In genomic region chr13:32585625-32586021, GRCh38 we compare ENCODE assay signal across 8 cellular contexts. TPM values are rescaled to one million over a fixed set of nuclear protein-coding genes. Genes with fewer than 3 reads are reported as not detected.
A peak's percentile ranks its signal among the peaks of the same experiment; 100 is the strongest.
DNase-seq lines count a peak whose midpoint lies in the region; ATAC-seq lines count a peak whose summit lies in the region.

No MANE protein-coding gene starts in this region.

- intact Hi-C loops in cardiac septum (cut with DNase I) = loop anchor here (2.0 to 5.0 kb wide), 3 partner anchors 431 to 1137 kb away; partner anchors contain the start of gene KL
- intact Hi-C loops in Right ventricle myocardium superior (cut with DNase I) = loop anchor here (2.0 to 5.0 kb wide), 2 partner anchors 53 to 957 kb away; no protein-coding TSS in a partner anchor

- H3K36me3 ChIP-seq in iPS-20b (ENCODE audit: insufficient read depth, low read depth, low read length) = no peaks in the 10 kb centered on the region

- H3K27ac ChIP-seq in iPS-20b (ENCODE audit: low read length) = no peak overlapping the region

- peaks cover 36% of the 10 kb centered on the region for H3K4me1 Mint-ChIP-seq in activated naive CD8-positive, alpha-beta T cell treated with anti-CD3 and anti-CD28 coated beads, Interleukin-2, amount 50 U/mL, for 24 hours
- H3K4me1 Mint-ChIP-seq in stimulated activated memory B cell treated with anti-CD40 and anti-IgM and Interleukin-4, amounts not matched to agents 10 μg/mL and 1 μg/mL and 100 μg/mL, for 72 hours = peaks cover 42% of the 10 kb centered on the region

- peak overlapping the region; percentile 76 for H3K4me3 ChIP-seq in iPS-20b (ENCODE audit: low read length)

- H3K4me1 ChIP-seq in iPS-20b (ENCODE audit: insufficient read depth, low read length) = peaks cover 12% of the 10 kb centered on the region; the same call in 1 of the 2 replicates

- DNase-seq in cardiac septum (ENCODE audit: low spot score) (peak; percentile 77), Right ventricle myocardium superior (no peak), globus pallidus (ENCODE audit: low spot score) (no peak), Kasumi-1 (lab: John Stamatoyannopoulos, UW) (no peak)
- DNase-seq in activated naive CD8-positive, alpha-beta T cell treated with anti-CD3 and anti-CD28 coated beads, Interleukin-2, amount 50 U/mL, for 24 hours = peak; percentile 16

- H3K27me3 ChIP-seq in iPS-20b (ENCODE audit: insufficient read depth, low read length) = peaks cover 9% of the 10 kb centered on the region

- peaks cover 4% of the 10 kb centered on the region for H3K27me3 Mint-ChIP-seq in activated naive CD8-positive, alpha-beta T cell treated with anti-CD3 and anti-CD28 coated beads, Interleukin-2, amount 50 U/mL, for 24 hours
- no peaks in the 10 kb centered on the region for H3K27me3 Mint-ChIP-seq in stimulated activated memory B cell treated with anti-CD40 and anti-IgM and Interleukin-4, amounts not matched to agents 10 μg/mL and 1 μg/mL and 100 μg/mL, for 72 hours

- H3K4me3 Mint-ChIP-seq in activated naive CD8-positive, alpha-beta T cell treated with anti-CD3 and anti-CD28 coated beads, Interleukin-2, amount 50 U/mL, for 24 hours = peak overlapping the region; percentile 82
- peak overlapping the region; percentile 84 for H3K4me3 Mint-ChIP-seq in stimulated activated memory B cell treated with anti-CD40 and anti-IgM and Interleukin-4, amounts not matched to agents 10 μg/mL and 1 μg/mL and 100 μg/mL, for 72 hours

- H3K9ac ChIP-seq in iPS-20b (ENCODE audit: low read depth, low read length) = peak overlapping the region; percentile 10; the same call in 1 of the 2 replicates

- H3K36me3 Mint-ChIP-seq in activated naive CD8-positive, alpha-beta T cell treated with anti-CD3 and anti-CD28 coated beads, Interleukin-2, amount 50 U/mL, for 24 hours (ENCODE audit: low read depth) = peaks cover 4% of the 10 kb centered on the region
- H3K36me3 Mint-ChIP-seq in stimulated activated memory B cell treated with anti-CD40 and anti-IgM and Interleukin-4, amounts not matched to agents 10 μg/mL and 1 μg/mL and 100 μg/mL, for 72 hours = no peaks in the 10 kb centered on the region

- ATAC-seq in Right ventricle myocardium superior (ENCODE audit: poor library complexity) (no peak), HG02870 (IDR thresholded peaks at IDR 0.05; ENCODE audit: unreplicated experiment) (no peak)
- no peak for ATAC-seq in activated naive CD8-positive, alpha-beta T cell treated with anti-CD3 and anti-CD28 coated beads, Interleukin-2, amount 50 U/mL, for 24 hours
- ATAC-seq in stimulated activated memory B cell treated with anti-CD40 and anti-IgM and Interleukin-4, amounts not matched to agents 10 μg/mL and 1 μg/mL and 100 μg/mL, for 72 hours = no peak

- no peaks in the 10 kb centered on the region for H3K9me3 Mint-ChIP-seq in activated naive CD8-positive, alpha-beta T cell treated with anti-CD3 and anti-CD28 coated beads, Interleukin-2, amount 50 U/mL, for 24 hours
- H3K9me3 Mint-ChIP-seq in stimulated activated memory B cell treated with anti-CD40 and anti-IgM and Interleukin-4, amounts not matched to agents 10 μg/mL and 1 μg/mL and 100 μg/mL, for 72 hours = no peaks in the 10 kb centered on the region

- H3K27ac Mint-ChIP-seq in activated naive CD8-positive, alpha-beta T cell treated with anti-CD3 and anti-CD28 coated beads, Interleukin-2, amount 50 U/mL, for 24 hours = peak overlapping the region; percentile 50
- peak overlapping the region; percentile 80 for H3K27ac Mint-ChIP-seq in stimulated activated memory B cell treated with anti-CD40 and anti-IgM and Interleukin-4, amounts not matched to agents 10 μg/mL and 1 μg/mL and 100 μg/mL, for 72 hours

- no peaks in the 10 kb centered on the region for H3K9me3 ChIP-seq in iPS-20b (ENCODE audit: insufficient read depth, low read depth, low read length)

RNA-seq across cellular contexts. Expression of gene PDS5B, which starts 0.6 kb away (rescaled TPM):
- 22.7 TPM for total RNA-seq in cardiac septum
- 22.9 TPM for total RNA-seq in Right ventricle myocardium superior

RNA-seq across cellular contexts. Expression of gene N4BP2L2, which starts 47.0 kb away (rescaled TPM):
- 132 TPM for total RNA-seq in cardiac septum
- 123 TPM for total RNA-seq in Right ventricle myocardium superior

Comparison
In these comparisons a context has a peak if more than half of its experiments do, and no peak if none do; other contexts are left out.
1. DNase-seq: peak in cardiac septum (single experiment) and activated naive CD8-positive, alpha-beta T cell treated with anti-CD3 and anti-CD28 coated beads, Interleukin-2, amount 50 U/mL, for 24 hours (single experiment); none in Right ventricle myocardium superior (single experiment), globus pallidus (single experiment) and Kasumi-1 (0 of 2).